2 cellular contexts compared by ENCODE assay signal in the genomic region with DNA sequence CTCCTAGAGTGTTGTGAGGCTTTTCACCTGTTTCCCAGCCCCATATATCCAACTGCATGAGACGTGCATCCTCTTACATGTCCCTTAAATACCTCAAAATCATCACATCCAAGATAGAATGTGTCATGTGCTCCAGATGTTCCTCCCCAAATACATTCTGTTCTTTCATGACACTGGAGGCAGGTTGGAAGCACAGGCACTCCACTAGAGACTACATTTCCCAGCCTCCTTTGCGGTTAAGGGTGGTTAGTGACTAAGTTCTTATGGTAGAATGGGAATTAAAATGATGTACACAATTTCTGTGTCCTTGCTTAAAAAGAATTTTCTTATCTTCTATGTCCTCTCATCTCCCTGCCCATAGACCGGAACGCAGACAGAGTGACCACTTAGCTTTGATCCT.
TF ChIP-seq lines count a peak whose summit lies in the region.

No MANE protein-coding gene starts in this region.

TF ChIP-seq in GM23338, 12 proteins besides CTCF, POLR2A, EP300 and RAD21:
- TF ChIP-seq ZNF114 (CRISPR knock-in tag; IDR thresholded peaks at IDR 0.05) (no peak), STAT1 (IDR thresholded peaks at IDR 0.05; ENCODE audit: unreplicated experiment) (no peak), EZH2 (IDR thresholded peaks at IDR 0.05; ENCODE audit: low read depth, unreplicated experiment) (no peak), NANOG (IDR thresholded peaks at IDR 0.05; ENCODE audit: borderline replicate concordance) (no peak), CREB1 (CRISPR knock-in tag; IDR thresholded peaks at IDR 0.05; ENCODE audit: low read depth) (no peak), EZH2phosphoT487 (IDR thresholded peaks at IDR 0.05; ENCODE audit: unreplicated experiment) (no peak)
- TF ChIP-seq, protein P1, sequence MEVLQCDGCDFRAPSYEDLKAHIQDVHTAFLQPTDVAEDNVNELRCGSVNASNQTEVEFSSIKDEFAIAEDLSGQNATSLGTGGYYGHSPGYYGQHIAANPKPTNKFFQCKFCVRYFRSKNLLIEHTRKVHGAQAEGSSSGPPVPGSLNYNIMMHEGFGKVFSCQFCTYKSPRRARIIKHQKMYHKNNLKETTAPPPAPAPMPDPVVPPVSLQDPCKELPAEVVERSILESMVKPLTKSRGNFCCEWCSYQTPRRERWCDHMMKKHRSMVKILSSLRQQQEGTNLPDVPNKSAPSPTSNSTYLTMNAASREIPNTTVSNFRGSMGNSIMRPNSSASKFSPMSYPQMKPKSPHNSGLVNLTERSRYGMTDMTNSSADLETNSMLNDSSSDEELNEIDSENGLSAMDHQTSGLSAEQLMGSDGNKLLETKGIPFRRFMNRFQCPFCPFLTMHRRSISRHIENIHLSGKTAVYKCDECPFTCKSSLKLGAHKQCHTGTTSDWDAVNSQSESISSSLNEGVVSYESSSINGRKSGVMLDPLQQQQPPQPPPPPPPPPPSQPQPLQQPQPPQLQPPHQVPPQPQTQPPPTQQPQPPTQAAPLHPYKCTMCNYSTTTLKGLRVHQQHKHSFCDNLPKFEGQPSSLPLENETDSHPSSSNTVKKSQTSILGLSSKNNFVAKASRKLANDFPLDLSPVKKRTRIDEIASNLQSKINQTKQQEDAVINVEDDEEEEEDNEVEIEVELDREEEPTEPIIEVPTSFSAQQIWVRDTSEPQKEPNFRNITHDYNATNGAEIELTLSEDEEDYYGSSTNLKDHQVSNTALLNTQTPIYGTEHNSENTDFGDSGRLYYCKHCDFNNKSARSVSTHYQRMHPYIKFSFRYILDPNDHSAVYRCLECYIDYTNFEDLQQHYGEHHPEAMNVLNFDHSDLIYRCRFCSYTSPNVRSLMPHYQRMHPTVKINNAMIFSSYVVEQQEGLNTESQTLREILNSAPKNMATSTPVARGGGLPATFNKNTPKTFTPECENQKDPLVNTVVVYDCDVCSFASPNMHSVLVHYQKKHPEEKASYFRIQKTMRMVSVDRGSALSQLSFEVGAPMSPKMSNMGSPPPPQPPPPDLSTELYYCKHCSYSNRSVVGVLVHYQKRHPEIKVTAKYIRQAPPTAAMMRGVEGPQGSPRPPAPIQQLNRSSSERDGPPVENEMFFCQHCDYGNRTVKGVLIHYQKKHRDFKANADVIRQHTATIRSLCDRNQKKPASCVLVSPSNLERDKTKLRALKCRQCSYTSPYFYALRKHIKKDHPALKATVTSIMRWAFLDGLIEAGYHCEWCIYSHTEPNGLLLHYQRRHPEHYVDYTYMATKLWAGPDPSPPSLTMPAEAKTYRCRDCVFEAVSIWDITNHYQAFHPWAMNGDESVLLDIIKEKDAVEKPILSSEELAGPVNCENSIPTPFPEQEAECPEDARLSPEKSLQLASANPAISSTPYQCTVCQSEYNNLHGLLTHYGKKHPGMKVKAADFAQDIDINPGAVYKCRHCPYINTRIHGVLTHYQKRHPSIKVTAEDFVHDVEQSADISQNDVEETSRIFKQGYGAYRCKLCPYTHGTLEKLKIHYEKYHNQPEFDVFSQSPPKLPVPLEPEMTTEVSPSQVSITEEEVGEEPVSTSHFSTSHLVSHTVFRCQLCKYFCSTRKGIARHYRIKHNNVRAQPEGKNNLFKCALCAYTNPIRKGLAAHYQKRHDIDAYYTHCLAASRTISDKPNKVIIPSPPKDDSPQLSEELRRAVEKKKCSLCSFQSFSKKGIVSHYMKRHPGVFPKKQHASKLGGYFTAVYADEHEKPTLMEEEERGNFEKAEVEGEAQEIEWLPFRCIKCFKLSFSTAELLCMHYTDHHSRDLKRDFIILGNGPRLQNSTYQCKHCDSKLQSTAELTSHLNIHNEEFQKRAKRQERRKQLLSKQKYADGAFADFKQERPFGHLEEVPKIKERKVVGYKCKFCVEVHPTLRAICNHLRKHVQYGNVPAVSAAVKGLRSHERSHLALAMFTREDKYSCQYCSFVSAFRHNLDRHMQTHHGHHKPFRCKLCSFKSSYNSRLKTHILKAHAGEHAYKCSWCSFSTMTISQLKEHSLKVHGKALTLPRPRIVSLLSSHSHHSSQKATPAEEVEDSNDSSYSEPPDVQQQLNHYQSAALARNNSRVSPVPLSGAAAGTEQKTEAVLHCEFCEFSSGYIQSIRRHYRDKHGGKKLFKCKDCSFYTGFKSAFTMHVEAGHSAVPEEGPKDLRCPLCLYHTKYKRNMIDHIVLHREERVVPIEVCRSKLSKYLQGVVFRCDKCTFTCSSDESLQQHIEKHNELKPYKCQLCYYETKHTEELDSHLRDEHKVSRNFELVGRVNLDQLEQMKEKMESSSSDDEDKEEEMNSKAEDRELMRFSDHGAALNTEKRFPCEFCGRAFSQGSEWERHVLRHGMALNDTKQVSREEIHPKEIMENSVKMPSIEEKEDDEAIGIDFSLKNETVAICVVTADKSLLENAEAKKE (CRISPR knock-in tag; IDR thresholded peaks at IDR 0.05) = no peak
- TF ChIP-seq, protein P2, sequence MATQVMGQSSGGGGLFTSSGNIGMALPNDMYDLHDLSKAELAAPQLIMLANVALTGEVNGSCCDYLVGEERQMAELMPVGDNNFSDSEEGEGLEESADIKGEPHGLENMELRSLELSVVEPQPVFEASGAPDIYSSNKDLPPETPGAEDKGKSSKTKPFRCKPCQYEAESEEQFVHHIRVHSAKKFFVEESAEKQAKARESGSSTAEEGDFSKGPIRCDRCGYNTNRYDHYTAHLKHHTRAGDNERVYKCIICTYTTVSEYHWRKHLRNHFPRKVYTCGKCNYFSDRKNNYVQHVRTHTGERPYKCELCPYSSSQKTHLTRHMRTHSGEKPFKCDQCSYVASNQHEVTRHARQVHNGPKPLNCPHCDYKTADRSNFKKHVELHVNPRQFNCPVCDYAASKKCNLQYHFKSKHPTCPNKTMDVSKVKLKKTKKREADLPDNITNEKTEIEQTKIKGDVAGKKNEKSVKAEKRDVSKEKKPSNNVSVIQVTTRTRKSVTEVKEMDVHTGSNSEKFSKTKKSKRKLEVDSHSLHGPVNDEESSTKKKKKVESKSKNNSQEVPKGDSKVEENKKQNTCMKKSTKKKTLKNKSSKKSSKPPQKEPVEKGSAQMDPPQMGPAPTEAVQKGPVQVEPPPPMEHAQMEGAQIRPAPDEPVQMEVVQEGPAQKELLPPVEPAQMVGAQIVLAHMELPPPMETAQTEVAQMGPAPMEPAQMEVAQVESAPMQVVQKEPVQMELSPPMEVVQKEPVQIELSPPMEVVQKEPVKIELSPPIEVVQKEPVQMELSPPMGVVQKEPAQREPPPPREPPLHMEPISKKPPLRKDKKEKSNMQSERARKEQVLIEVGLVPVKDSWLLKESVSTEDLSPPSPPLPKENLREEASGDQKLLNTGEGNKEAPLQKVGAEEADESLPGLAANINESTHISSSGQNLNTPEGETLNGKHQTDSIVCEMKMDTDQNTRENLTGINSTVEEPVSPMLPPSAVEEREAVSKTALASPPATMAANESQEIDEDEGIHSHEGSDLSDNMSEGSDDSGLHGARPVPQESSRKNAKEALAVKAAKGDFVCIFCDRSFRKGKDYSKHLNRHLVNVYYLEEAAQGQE (IDR thresholded peaks at IDR 0.05; ENCODE audit: unreplicated experiment) = no peak

TF ChIP-seq in H1, 55 proteins besides CTCF, POLR2A, EP300 and RAD21:
- TF ChIP-seq KDM5A (IDR thresholded peaks at IDR 0.05; ENCODE audit: low read length) (no peak), RXRA (IDR thresholded peaks at IDR 0.05; ENCODE audit: insufficient read depth, low read depth, low read length) (no peak), SIX5 (IDR thresholded peaks at IDR 0.05; ENCODE audit: low read depth, low read length) (peak; percentile 38; the same call in 1 of the 2 replicates), NANOG (IDR thresholded peaks at IDR 0.05; ENCODE audit: insufficient read depth, low read depth, low read length, poor library complexity, severe bottlenecking) (no peak), SUZ12 (IDR thresholded peaks at IDR 0.05; ENCODE audit: low read length) (no peak), SP4 (IDR thresholded peaks at IDR 0.05; ENCODE audit: low read length) (no peak)
TF ChIP-seq in H1: peak in this region for 1.
